21 cellular contexts compared by ENCODE assay signal in the genomic region with DNA sequence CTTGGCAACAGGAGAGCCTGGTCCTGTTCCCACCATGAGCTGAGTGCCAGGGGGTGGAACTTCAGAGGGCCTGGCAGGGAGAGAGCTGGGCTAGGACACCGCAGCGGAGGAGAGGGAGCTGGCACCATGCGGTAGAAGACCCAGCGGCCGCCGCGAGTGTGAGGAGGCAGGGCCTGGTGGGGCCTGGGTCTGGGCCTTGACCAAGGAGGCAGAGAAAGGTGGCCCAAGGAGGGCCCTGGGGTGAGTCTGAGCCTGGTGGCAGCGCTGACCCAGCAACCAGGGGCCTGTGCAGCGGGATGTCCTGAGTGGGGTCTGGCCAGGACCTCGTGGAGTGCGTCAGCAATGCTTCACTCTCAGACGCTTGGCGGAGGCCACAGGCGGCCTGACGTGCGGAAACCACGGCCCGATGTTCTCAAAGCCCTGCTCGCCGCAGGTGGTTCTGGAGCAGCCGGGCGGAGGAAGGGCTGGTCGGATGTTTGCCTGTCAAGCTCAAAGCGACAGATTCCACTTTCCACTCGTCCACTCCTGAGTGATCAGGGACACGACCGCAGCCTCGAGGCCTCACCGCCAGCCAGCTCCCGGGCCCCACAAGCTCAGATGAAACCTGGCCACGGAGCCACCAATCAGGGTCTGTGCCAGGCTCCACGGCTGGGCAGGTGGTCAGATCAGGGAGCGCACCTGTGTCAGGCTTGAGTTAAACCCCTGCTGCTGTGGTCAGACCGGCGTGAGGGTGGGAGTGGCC. TPM values are rescaled to one million over a fixed set of nuclear protein-coding genes. Genes with fewer than 3 reads are reported as not detected.
A peak's percentile ranks its signal among the peaks of the same experiment; 100 is the strongest.
DNase-seq lines count a peak whose midpoint lies in the region; TF ChIP-seq lines count a peak whose summit lies in the region.
"Had no signal": no experiment of that assay in that cellular context is flagged by ENCODE, and none has a peak within 500 bp of the region (broad histone marks: within the 10 kb centered on the region; RNA-seq: fewer than 3 reads in every experiment).

No MANE protein-coding gene starts in this region.

- H3K27me3 ChIP-seq in osteoblast (ENCODE audit: insufficient read depth, low read length): no peaks in the 10 kb centered on the region
- H3K27me3 ChIP-seq: ascending aorta; BLaER1 treated with 17β-estradiol and CSF1 and Interleukin-3, amounts not matched to agents 10 nM and 100 nM had no signal

- H3K4me3 ChIP-seq in osteoblast (ENCODE audit: insufficient read depth, low read length): no peak overlapping the region
- H3K4me3 ChIP-seq: ascending aorta; BLaER1 treated with 17β-estradiol and CSF1 and Interleukin-3, amounts not matched to agents 10 nM and 100 nM; esophagus squamous epithelium; thoracic aorta had no signal

- no peak overlapping the region for H3K4me3 Mint-ChIP-seq in endothelial cell (ENCODE audit: unreplicated experiment)
- H3K4me3 Mint-ChIP-seq: activated CD4-positive, alpha-beta T cell treated with anti-CD3 and anti-CD28 coated beads, Interleukin-2, amount 10 ng/mL, durations not matched to agents 7 days and 5 days; activated naive CD8-positive, alpha-beta T cell treated with anti-CD3 and anti-CD28 coated beads for 36 hours; natural killer cell treated with Interleukin-12 subunit alpha and Interleukin-12 subunit beta and Interleukin-15 and Interleukin-18, amount 100 ng/mL, for 72 hours had no signal

- H4K20me1 ChIP-seq in osteoblast (ENCODE audit: insufficient read depth, low read length): no peaks in the 10 kb centered on the region
- H4K20me1 ChIP-seq: BLaER1 treated with 17β-estradiol and CSF1 and Interleukin-3, amounts not matched to agents 10 nM and 100 nM had no signal

- H3K36me3 ChIP-seq in osteoblast (ENCODE audit: insufficient read depth, low read length): no peaks in the 10 kb centered on the region
- H3K36me3 ChIP-seq: ascending aorta; BLaER1 treated with 17β-estradiol and CSF1 and Interleukin-3, amounts not matched to agents 10 nM and 100 nM; esophagus squamous epithelium; thoracic aorta had no signal

- peak overlapping the region; percentile 96 for H3K27ac ChIP-seq in caudate nucleus (ENCODE audit: low read depth, low read length)
- no peak overlapping the region for H3K27ac ChIP-seq in osteoblast (ENCODE audit: low read depth, low read length)
- H3K27ac ChIP-seq: ascending aorta; BLaER1 treated with 17β-estradiol and CSF1 and Interleukin-3, amounts not matched to agents 10 nM and 100 nM; esophagus squamous epithelium; foreskin keratinocyte; thoracic aorta had no signal

- H3K4me1 Mint-ChIP-seq in endothelial cell (ENCODE audit: unreplicated experiment): no peaks in the 10 kb centered on the region
- H3K4me1 Mint-ChIP-seq: activated CD4-positive, alpha-beta T cell treated with anti-CD3 and anti-CD28 coated beads, Interleukin-2, amount 10 ng/mL, durations not matched to agents 7 days and 5 days; activated naive CD8-positive, alpha-beta T cell treated with anti-CD3 and anti-CD28 coated beads for 36 hours had no signal

- H3K4me1 ChIP-seq in osteoblast (ENCODE audit: insufficient read depth, low read length): no peaks in the 10 kb centered on the region
- H3K4me1 ChIP-seq: ascending aorta, foreskin keratinocyte had no signal

- TF ChIP-seq CTCF in endothelial cell (IDR thresholded peaks at IDR 0.05; ENCODE audit: unreplicated experiment) (no peak), osteoblast (IDR thresholded peaks at IDR 0.05; ENCODE audit: extremely low read depth, low read depth, low read length) (no peak)

- H3K27me3 Mint-ChIP-seq in endothelial cell (ENCODE audit: unreplicated experiment): peaks cover 16% of the 10 kb centered on the region
- H3K27me3 Mint-ChIP-seq: activated CD4-positive, alpha-beta T cell treated with anti-CD3 and anti-CD28 coated beads, Interleukin-2, amount 10 ng/mL, durations not matched to agents 7 days and 5 days; natural killer cell treated with Interleukin-12 subunit alpha and Interleukin-12 subunit beta and Interleukin-15 and Interleukin-18, amount 100 ng/mL, for 72 hours had no signal

- H3K36me3 Mint-ChIP-seq in endothelial cell (ENCODE audit: low read depth, unreplicated experiment): peaks cover 5% of the 10 kb centered on the region
- H3K36me3 Mint-ChIP-seq: activated naive CD8-positive, alpha-beta T cell treated with anti-CD3 and anti-CD28 coated beads for 36 hours; natural killer cell treated with Interleukin-12 subunit alpha and Interleukin-12 subunit beta and Interleukin-15 and Interleukin-18, amount 100 ng/mL, for 72 hours had no signal

- peaks cover 3% of the 10 kb centered on the region for H3K9me3 Mint-ChIP-seq in endothelial cell (ENCODE audit: unreplicated experiment)
- H3K9me3 Mint-ChIP-seq: activated CD4-positive, alpha-beta T cell treated with anti-CD3 and anti-CD28 coated beads, Interleukin-2, amount 10 ng/mL, durations not matched to agents 7 days and 5 days; activated naive CD8-positive, alpha-beta T cell treated with anti-CD3 and anti-CD28 coated beads for 36 hours; natural killer cell treated with Interleukin-12 subunit alpha and Interleukin-12 subunit beta and Interleukin-15 and Interleukin-18, amount 100 ng/mL, for 72 hours had no signal

- H3K27ac Mint-ChIP-seq in endothelial cell (ENCODE audit: unreplicated experiment): peak overlapping the region; percentile 52
- H3K27ac Mint-ChIP-seq: activated CD4-positive, alpha-beta T cell treated with anti-CD3 and anti-CD28 coated beads, Interleukin-2, amount 10 ng/mL, durations not matched to agents 7 days and 5 days; activated naive CD8-positive, alpha-beta T cell treated with anti-CD3 and anti-CD28 coated beads for 36 hours; natural killer cell treated with Interleukin-12 subunit alpha and Interleukin-12 subunit beta and Interleukin-15 and Interleukin-18, amount 100 ng/mL, for 72 hours had no signal

- H3K9me3 ChIP-seq in osteoblast (ENCODE audit: low read depth, low read length): no peaks in the 10 kb centered on the region
- H3K9me3 ChIP-seq: ascending aorta, esophagus squamous epithelium, thoracic aorta had no signal

- no peaks in the 10 kb centered on the region for H3K79me2 ChIP-seq in osteoblast (ENCODE audit: insufficient read depth, low read length)

- DNase-seq in caudate nucleus (lab: John Stamatoyannopoulos, UW): peak in 11 of 61 donors; percentile 18 to 50 (median 35)
- DNase-seq in endothelial cell (ENCODE audit: low spot score): no peak
- peak; percentile 85 for DNase-seq in osteoblast (ENCODE audit: insufficient read length, low spot score, missing footprints)
- no peak for DNase-seq in NCI-H345 treated with DMSO at 0.1 percent for 48 hours (lab: John Stamatoyannopoulos, UW; ENCODE audit: unreplicated experiment)
- DNase-seq in putamen (ENCODE audit: low spot score): no peak
- DNase-seq in SIG-M5 (lab: John Stamatoyannopoulos, UW): no peak
- DNase-seq: activated CD4-positive, alpha-beta T cell treated with anti-CD3 and anti-CD28 coated beads, Interleukin-2, amount 10 ng/mL, durations not matched to agents 7 days and 5 days; activated effector memory CD4-positive, alpha-beta T cell treated with Interleukin-2 at 50 U/mL for 16 hours; activated naive CD8-positive, alpha-beta T cell treated with anti-CD3 and anti-CD28 coated beads for 36 hours; EL; esophagus squamous epithelium; foreskin keratinocyte; GOT3; NCI-H446 treated with DMSO at 0.1 percent for 48 hours; NCI-H82; stimulated activated naive CD4-positive, alpha-beta T cell had no signal

- H3K4me2 ChIP-seq in osteoblast (ENCODE audit: insufficient read depth, low read length): no peak overlapping the region
- H3K4me2 ChIP-seq: BLaER1 treated with 17β-estradiol and CSF1 and Interleukin-3, amounts not matched to agents 10 nM and 100 nM had no signal

- H2AFZ ChIP-seq in osteoblast (ENCODE audit: low read length): no peak overlapping the region

RNA-seq across cellular contexts. Expression of gene ATP5ME, which starts 20.8 kb away (rescaled TPM):
- total RNA-seq in endothelial cell (ENCODE audit: unreplicated experiment) (289 TPM), osteoblast (60.8 and 70.4 TPM in 2 replicates)
- total RNA-seq: ascending aorta had no signal

RNA-seq across cellular contexts. Expression of gene MYL5, which starts 21.1 kb away (rescaled TPM):
- total RNA-seq in endothelial cell (ENCODE audit: unreplicated experiment) (23.2 TPM), osteoblast (17.7 and 22.8 TPM in 2 replicates)

RNA-seq across cellular contexts. Expression of gene PDE6B, which starts 27.9 kb away (rescaled TPM):
- 5.1 TPM for total RNA-seq in endothelial cell (ENCODE audit: unreplicated experiment)
- not detected in 2 replicates for total RNA-seq in osteoblast
- total RNA-seq: ascending aorta, SK-MEL-5 had no signal

RNA-seq across cellular contexts. Expression of gene SLC49A3, which starts 35.7 kb away (rescaled TPM):
- total RNA-seq in endothelial cell (ENCODE audit: unreplicated experiment): 19.9 TPM
- total RNA-seq in osteoblast: 11.6 and 13.6 TPM in 2 replicates
- total RNA-seq: SK-MEL-5 had no signal

RNA-seq across cellular contexts. Expression of gene PCGF3, which starts 52.4 kb away (rescaled TPM):
- total RNA-seq in endothelial cell (ENCODE audit: unreplicated experiment): 84.5 TPM
- 32.7 and 43.1 TPM in 2 replicates for total RNA-seq in osteoblast
